Comparison of ENCODE assay signal across 23 cellular contexts in genomic region chr14:52856139-52856538, GRCh38.
"Had no signal": no experiment of that assay in that cellular context is flagged by ENCODE, and none has a peak within 500 bp of the region (broad histone marks: within the 10 kb centered on the region; RNA-seq: fewer than 3 reads in every experiment).

No MANE protein-coding gene starts in this region.

- H2AFZ ChIP-seq: parathyroid adenoma had no signal

- H3K27me3 ChIP-seq: brain microvascular endothelial cell, gastrocnemius medialis, heart left ventricle, neutrophil, sigmoid colon, spleen, uterus had no signal

- H3K36me3 Mint-ChIP-seq: activated naive CD8-positive, alpha-beta T cell treated with anti-CD3 and anti-CD28 coated beads for 36 hours; stimulated activated naive B cell treated with anti-CD40 and anti-IgM and Interleukin-4, amounts not matched to agents 10 μg/mL and 1 μg/mL and 100 μg/mL, for 72 hours had no signal

- H3K4me1 ChIP-seq: gastrocnemius medialis, sigmoid colon, uterus had no signal

- H3K27ac Mint-ChIP-seq: activated B cell treated with CpG ODN at 0.5 μM for 24 hours; activated CD4-positive, alpha-beta memory T cell treated with anti-CD3 and anti-CD28 coated beads, Interleukin-2, amount 10 ng/mL, durations not matched to agents 7 days and 5 days; activated CD8-positive, alpha-beta memory T cell treated with anti-CD3 and anti-CD28 coated beads, Interleukin-2, amount 10 ng/mL, durations not matched to agents 7 days and 5 days; activated naive CD8-positive, alpha-beta T cell treated with anti-CD3 and anti-CD28 coated beads for 36 hours; naive thymus-derived CD4-positive, alpha-beta T cell; stimulated activated naive B cell treated with anti-CD40 and anti-IgM and Interleukin-4, amounts not matched to agents 10 μg/mL and 1 μg/mL and 100 μg/mL, for 72 hours had no signal

- H3K79me2 ChIP-seq: parathyroid adenoma had no signal

- H3K9me3 ChIP-seq: gastrocnemius medialis, heart left ventricle, left ventricle myocardium inferior, neutrophil, sigmoid colon, spleen, uterus had no signal

- H3K9ac ChIP-seq: parathyroid adenoma had no signal

- H3K9me3 Mint-ChIP-seq: activated B cell treated with CpG ODN at 0.5 μM for 24 hours; activated CD4-positive, alpha-beta memory T cell treated with anti-CD3 and anti-CD28 coated beads, Interleukin-2, amount 10 ng/mL, durations not matched to agents 7 days and 5 days; activated naive CD8-positive, alpha-beta T cell treated with anti-CD3 and anti-CD28 coated beads for 36 hours; central memory CD8-positive, alpha-beta T cell; stimulated activated naive B cell treated with anti-CD40 and anti-IgM and Interleukin-4, amounts not matched to agents 10 μg/mL and 1 μg/mL and 100 μg/mL, for 72 hours had no signal

- H3K4me1 Mint-ChIP-seq: activated B cell treated with CpG ODN at 0.5 μM for 24 hours; activated naive CD8-positive, alpha-beta T cell treated with anti-CD3 and anti-CD28 coated beads for 36 hours; central memory CD8-positive, alpha-beta T cell; stimulated activated naive B cell treated with anti-CD40 and anti-IgM and Interleukin-4, amounts not matched to agents 10 μg/mL and 1 μg/mL and 100 μg/mL, for 72 hours had no signal

- DNase-seq: activated B cell treated with CpG ODN at 0.5 μM for 24 hours; activated CD4-positive, alpha-beta memory T cell treated with anti-CD3 and anti-CD28 coated beads, Interleukin-2, amount 10 ng/mL, durations not matched to agents 7 days and 5 days; activated CD4-positive, alpha-beta T cell treated with anti-CD3 and anti-CD28 coated beads for 4 hours; activated CD8-positive, alpha-beta memory T cell treated with anti-CD3 and anti-CD28 coated beads, Interleukin-2, amount 10 ng/mL, durations not matched to agents 7 days and 5 days; activated naive CD8-positive, alpha-beta T cell treated with anti-CD3 and anti-CD28 coated beads for 36 hours; anterior cingulate cortex; brain microvascular endothelial cell; cortex of kidney; gastrocnemius medialis; heart left ventricle; kidney glomerular epithelial cell; left ventricle myocardium inferior; mammary epithelial cell; naive thymus-derived CD4-positive, alpha-beta T cell; sigmoid colon; spleen; stimulated activated CD4-positive, alpha-beta T cell treated with anti-CD3 and anti-CD28 coated beads, Interleukin-4, amount 100 ng/mL, for 4 hours; stimulated activated naive B cell treated with anti-CD40 and anti-IgM and Interleukin-4, amounts not matched to agents 10 μg/mL and 1 μg/mL and 100 μg/mL, for 72 hours; uterus had no signal

- ATAC-seq: activated CD8-positive, alpha-beta memory T cell treated with anti-CD3 and anti-CD28 coated beads, Interleukin-2, amount 10 ng/mL, durations not matched to agents 7 days and 5 days; esophagus mucosa; gastrocnemius medialis; heart left ventricle; naive thymus-derived CD4-positive, alpha-beta T cell; stimulated activated naive B cell treated with anti-CD40 and anti-IgM and Interleukin-4, amounts not matched to agents 10 μg/mL and 1 μg/mL and 100 μg/mL, for 72 hours had no signal

- H3K4me3 ChIP-seq: gastrocnemius medialis, heart left ventricle, left ventricle myocardium inferior, sigmoid colon, spleen, uterus had no signal

- H3K36me3 ChIP-seq: neutrophil, uterus had no signal

- H3K27me3 Mint-ChIP-seq: activated CD4-positive, alpha-beta memory T cell treated with anti-CD3 and anti-CD28 coated beads, Interleukin-2, amount 10 ng/mL, durations not matched to agents 7 days and 5 days; activated CD8-positive, alpha-beta memory T cell treated with anti-CD3 and anti-CD28 coated beads, Interleukin-2, amount 10 ng/mL, durations not matched to agents 7 days and 5 days; activated naive CD8-positive, alpha-beta T cell treated with anti-CD3 and anti-CD28 coated beads for 36 hours; central memory CD8-positive, alpha-beta T cell; naive thymus-derived CD4-positive, alpha-beta T cell had no signal

- H3K27ac ChIP-seq: brain microvascular endothelial cell, gastrocnemius medialis, heart left ventricle, left ventricle myocardium inferior, neutrophil, parathyroid adenoma, sigmoid colon, spleen, uterus had no signal

- H3K4me3 Mint-ChIP-seq: activated B cell treated with CpG ODN at 0.5 μM for 24 hours; activated CD4-positive, alpha-beta memory T cell treated with anti-CD3 and anti-CD28 coated beads, Interleukin-2, amount 10 ng/mL, durations not matched to agents 7 days and 5 days; activated CD8-positive, alpha-beta memory T cell treated with anti-CD3 and anti-CD28 coated beads, Interleukin-2, amount 10 ng/mL, durations not matched to agents 7 days and 5 days; activated naive CD8-positive, alpha-beta T cell treated with anti-CD3 and anti-CD28 coated beads for 36 hours; central memory CD8-positive, alpha-beta T cell; naive thymus-derived CD4-positive, alpha-beta T cell; stimulated activated naive B cell treated with anti-CD40 and anti-IgM and Interleukin-4, amounts not matched to agents 10 μg/mL and 1 μg/mL and 100 μg/mL, for 72 hours had no signal
